ENCODE assay signal across 29 cellular contexts in the genomic region with DNA sequence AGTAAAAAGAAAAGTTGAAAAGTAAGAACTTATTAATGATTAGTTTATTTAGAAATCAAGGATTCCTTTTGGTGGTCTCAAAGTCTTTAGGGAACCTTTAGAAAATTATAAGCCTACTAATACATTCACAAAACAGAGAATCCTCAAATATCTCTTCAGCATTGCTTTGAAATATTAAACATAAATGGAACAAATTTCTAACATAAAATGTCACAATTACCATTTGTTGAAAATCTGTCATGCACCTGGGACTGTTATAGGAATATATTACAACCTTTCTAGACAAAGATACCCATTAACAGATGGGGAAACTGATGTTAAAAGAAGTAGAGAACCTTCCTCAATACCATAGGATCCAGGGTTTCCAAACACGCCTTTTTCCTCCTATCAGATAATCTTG.
"Had no signal": no experiment of that assay in that cellular context is flagged by ENCODE, and none has a peak within 500 bp of the region (broad histone marks: within the 10 kb centered on the region; RNA-seq: fewer than 3 reads in every experiment).

No MANE protein-coding gene starts in this region.

- FAIRE-seq: small intestine, urothelium cell line had no signal

- H3K27ac ChIP-seq: neural progenitor cell, ovary, parathyroid adenoma, psoas muscle, right lobe of liver, sigmoid colon, stomach, thyroid gland, upper lobe of left lung, vagina had no signal

- H3K4me3 Mint-ChIP-seq: natural killer cell; nephron; neural progenitor cell; stimulated activated effector memory CD8-positive, alpha-beta T cell treated with anti-CD3 and anti-CD28 coated beads, Interleukin-12 subunit alpha, Interleukin-12 subunit beta, amount 100 ng/mL, for 72 hours; stimulated activated naive B cell treated with anti-CD40 and anti-IgM and Interleukin-4, amounts not matched to agents 10 μg/mL and 1 μg/mL and 100 μg/mL, for 72 hours; stimulated activated naive CD8-positive, alpha-beta T cell treated with anti-CD3 and anti-CD28 coated beads, Interleukin-15, Interleukin-2, amounts not matched to agents 100 ng/mL and 50 ng/mL, for 24 hours had no signal

- H3K36me3 ChIP-seq: neural progenitor cell, ovary, right lobe of liver, thoracic aorta, thyroid gland, tibial nerve, upper lobe of left lung, vagina had no signal

- H3K9me3 Mint-ChIP-seq: natural killer cell; neural progenitor cell; stimulated activated effector memory CD8-positive, alpha-beta T cell treated with anti-CD3 and anti-CD28 coated beads, Interleukin-12 subunit alpha, Interleukin-12 subunit beta, amount 100 ng/mL, for 72 hours; stimulated activated naive B cell treated with anti-CD40 and anti-IgM and Interleukin-4, amounts not matched to agents 10 μg/mL and 1 μg/mL and 100 μg/mL, for 72 hours; stimulated activated naive CD8-positive, alpha-beta T cell treated with anti-CD3 and anti-CD28 coated beads, Interleukin-15, Interleukin-2, amounts not matched to agents 100 ng/mL and 50 ng/mL, for 24 hours had no signal

- H3K9me3 ChIP-seq: ovary, psoas muscle, right lobe of liver, sigmoid colon, stomach, thoracic aorta, thyroid gland, tibial nerve, upper lobe of left lung, vagina had no signal

- H3K4me1 ChIP-seq: right lobe of liver had no signal

- H3K4me1 Mint-ChIP-seq: natural killer cell had no signal

- H3K27ac Mint-ChIP-seq: natural killer cell; nephron; neural progenitor cell; progenitor cell of endocrine pancreas; stimulated activated effector memory CD8-positive, alpha-beta T cell treated with anti-CD3 and anti-CD28 coated beads, Interleukin-12 subunit alpha, Interleukin-12 subunit beta, amount 100 ng/mL, for 72 hours; stimulated activated naive CD8-positive, alpha-beta T cell treated with anti-CD3 and anti-CD28 coated beads, Interleukin-15, Interleukin-2, amounts not matched to agents 100 ng/mL and 50 ng/mL, for 24 hours had no signal

- H3K9ac ChIP-seq: neural progenitor cell, parathyroid adenoma had no signal

- H3K36me3 Mint-ChIP-seq: natural killer cell; stimulated activated effector memory CD8-positive, alpha-beta T cell treated with anti-CD3 and anti-CD28 coated beads, Interleukin-12 subunit alpha, Interleukin-12 subunit beta, amount 100 ng/mL, for 72 hours had no signal

- H3K4me3 ChIP-seq: neural progenitor cell, ovary, psoas muscle, right lobe of liver, sigmoid colon, stomach, thoracic aorta, thyroid gland, tibial nerve, upper lobe of left lung, vagina had no signal

- DNase-seq: natural killer cell; occipital lobe; ovary; posterior cingulate gyrus; psoas muscle; right cardiac atrium; right lobe of liver; sigmoid colon; small intestine; stimulated activated CD4-positive, alpha-beta T cell treated with anti-CD3 and anti-CD28 coated beads, Interleukin-15, amount 100 ng/mL, for 24 hours; stimulated activated CD4-positive, alpha-beta T cell treated with anti-CD3 and anti-CD28 coated beads, Interleukin-2, amount 100 ng/mL, for 24 hours; stimulated activated CD4-positive, alpha-beta T cell treated with anti-CD3 and anti-CD28 coated beads, Interleukin-2, amount 100 ng/mL, for 48 hours; stimulated activated CD4-positive, alpha-beta T cell treated with anti-CD3 and anti-CD28 coated beads, Interleukin-4, amount 100 ng/mL, for 24 hours; stimulated activated naive B cell treated with anti-CD40 and anti-IgM and Interleukin-4, amounts not matched to agents 10 μg/mL and 1 μg/mL and 100 μg/mL, for 72 hours; stimulated activated naive CD4-positive, alpha-beta T cell treated with Interleukin-2 at 50 U/mL for 16 hours; stomach; thyroid gland; trophoblast cell; upper lobe of left lung had no signal

- H3K27me3 Mint-ChIP-seq: progenitor cell of endocrine pancreas; stimulated activated naive B cell treated with anti-CD40 and anti-IgM and Interleukin-4, amounts not matched to agents 10 μg/mL and 1 μg/mL and 100 μg/mL, for 72 hours had no signal

- H3K27me3 ChIP-seq: neural progenitor cell, ovary, right lobe of liver, sigmoid colon, stomach, thyroid gland, tibial nerve, upper lobe of left lung, vagina had no signal
